ENCODE assay signal across 8 cellular contexts in the genomic region with DNA sequence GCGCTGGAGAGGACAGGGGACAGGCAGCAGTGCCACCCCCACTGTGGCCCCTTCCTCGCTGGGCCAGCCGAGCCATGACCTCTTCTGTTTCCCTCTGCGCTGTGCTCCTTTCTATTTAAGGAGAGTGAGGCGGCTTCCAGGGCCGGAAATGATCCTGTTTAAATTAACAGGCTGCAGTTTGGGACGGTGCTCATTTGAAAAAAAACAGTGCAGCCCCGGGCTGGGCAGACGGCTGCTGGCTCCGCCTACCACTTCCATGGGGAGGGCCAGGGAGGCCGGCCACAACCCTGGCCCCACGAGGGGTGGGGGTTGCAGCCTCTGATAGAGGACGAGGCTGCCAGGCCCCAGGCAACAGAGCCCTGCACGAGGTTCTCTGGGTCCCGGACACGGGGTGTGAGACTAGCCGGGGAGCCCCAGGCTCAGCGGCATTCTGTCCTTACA. TPM values are rescaled to one million over a fixed set of nuclear protein-coding genes. Genes with fewer than 3 reads are reported as not detected.
A peak's percentile ranks its signal among the peaks of the same experiment; 100 is the strongest.
DNase-seq lines count a peak whose midpoint lies in the region; TF ChIP-seq lines count a peak whose summit lies in the region.
"Not testable (repeated sequence)": the region's sequence is repeated elsewhere in the genome, so short reads cannot be mapped to it uniquely, and the experiment has no call there.

No MANE protein-coding gene starts in this region.

- not testable (repeated sequence) for H2AFZ ChIP-seq in SK-N-SH (ENCODE audit: low read depth)

- H3K79me2 ChIP-seq in SK-N-SH (ENCODE audit: insufficient read depth), result peaks cover 73% of the 10 kb centered on the region

- peak overlapping the region; percentile 90 for H3K27ac Mint-ChIP-seq in osteocyte (ENCODE audit: unreplicated experiment)

- H3F3A ChIP-seq in SK-N-SH (replicated peaks; ENCODE audit: insufficient read depth), result not testable (repeated sequence)

- DNase-seq in AG08395 (ENCODE audit: low spot score) (peak; percentile 4), HCEC 1CT (peak; percentile 41), SK-N-SH (peak; percentile 75), choroid plexus epithelial cell (ENCODE audit: low read depth) (peak; percentile 30), foreskin fibroblast (peak; percentile 45 to 73), kidney tubule cell (ENCODE audit: low spot score) (peak; percentile 49), suprapubic skin (ENCODE audit: low spot score in 2 of 2) (peak in 1 of 2 donors; percentile 71)
- not testable (repeated sequence) for DNase-seq in osteocyte (ENCODE audit: extremely low spot score, unreplicated experiment)

- peaks cover 46% of the 10 kb centered on the region for H3K4me1 Mint-ChIP-seq in osteocyte (ENCODE audit: unreplicated experiment)

- H3K9me2 ChIP-seq in SK-N-SH, result not testable (repeated sequence)

- not testable (repeated sequence) for TF ChIP-seq CTCF in SK-N-SH (IDR thresholded peaks at IDR 0.05); choroid plexus epithelial cell (conservative IDR thresholded peaks at IDR 0.05; ENCODE audit: low read depth, low read length); foreskin fibroblast (IDR thresholded peaks at IDR 0.05; ENCODE audit: low read depth, low read length); osteocyte (IDR thresholded peaks at IDR 0.05); suprapubic skin (IDR thresholded peaks at IDR 0.05)

- TF ChIP-seq RAD21 in SK-N-SH (IDR thresholded peaks at IDR 0.05; ENCODE audit: low read length), result not testable (repeated sequence)

- CTCF ChIA-PET in SK-N-SH (lab: Yijun Ruan, JAX), result not testable (repeated sequence)

- H3K4me3 Mint-ChIP-seq in osteocyte (ENCODE audit: unreplicated experiment), result peak overlapping the region; percentile 55

- TF ChIP-seq POLR2A in suprapubic skin (IDR thresholded peaks at IDR 0.05), result not testable (repeated sequence)

- H3K4me2 ChIP-seq in SK-N-SH, result peak overlapping the region; percentile 78

- TF ChIP-seq EP300 in SK-N-SH (IDR thresholded peaks at IDR 0.05; ENCODE audit: borderline replicate concordance in 1 of 2, low read depth in 1 of 2, low read length in 1 of 2), result peak in 1 of 2 experiments; percentile 20; a peak in 1 of 4 replicates
- not testable (repeated sequence) for TF ChIP-seq EP300 in suprapubic skin (IDR thresholded peaks at IDR 0.05)

- H3K27me3 Mint-ChIP-seq in osteocyte (ENCODE audit: unreplicated experiment), result not testable (repeated sequence)

- H3K9me3 ChIP-seq in SK-N-SH, suprapubic skin: not testable (repeated sequence)

- H4K20me1 ChIP-seq in SK-N-SH (ENCODE audit: insufficient read depth), result peaks cover 26% of the 10 kb centered on the region; the same call in 1 of the 2 replicates

- H3K27ac ChIP-seq in SK-N-SH (ENCODE audit: low read depth in 2 of 2, low read length in 1 of 2) (peak overlapping the region; percentile 39 to 96), suprapubic skin (peak overlapping the region; percentile 78)

- not testable (repeated sequence) for H3K9me3 Mint-ChIP-seq in osteocyte (ENCODE audit: unreplicated experiment)

- POLR2A ChIA-PET in SK-N-SH (lab: Yijun Ruan, JAX), result not testable (repeated sequence)

- H3K4me1 ChIP-seq in SK-N-SH (ENCODE audit: control insufficient read depth in 1 of 2, insufficient read depth in 2 of 2, low read depth in 1 of 2, low read length in 1 of 2), result peaks cover 25 to 65% of the 10 kb centered on the region in 2 experiments; a peak in 2 of 4 replicates
- H3K4me1 ChIP-seq in suprapubic skin, result peaks cover 84% of the 10 kb centered on the region

- H3K27me3 ChIP-seq in SK-N-SH (ENCODE audit: insufficient read depth); suprapubic skin: not testable (repeated sequence)

- WGBS in SK-N-SH (ENCODE audit: low lambda C conversion rate), result 19% methylated on average over 10 of the region's 18 CpGs
- no CpG with 5 or more reads among the region's 18 CpGs for WGBS in suprapubic skin

- H3K36me3 ChIP-seq in SK-N-SH (replicated peaks in 1 of 2; ENCODE audit: control insufficient read depth in 1 of 2, insufficient read depth in 2 of 2, low read length in 1 of 2); suprapubic skin: not testable (repeated sequence)

- H3K9ac ChIP-seq in SK-N-SH, result peak overlapping the region; percentile 54; the same call in 1 of the 2 replicates

- H3K4me3 ChIP-seq in SK-N-SH (ENCODE audit: low read depth in 2 of 2, low read length in 1 of 2), result not testable (repeated sequence)
- H3K4me3 ChIP-seq in choroid plexus epithelial cell (ENCODE audit: low read depth, low read length), result peak overlapping the region; percentile 17
- H3K4me3 ChIP-seq in foreskin fibroblast (ENCODE audit: low read depth in 1 of 2, low read length in 2 of 2), result peak overlapping the region in 1 of 2 donors; percentile 3
- peak overlapping the region; percentile 31 for H3K4me3 ChIP-seq in suprapubic skin

- H3K36me3 Mint-ChIP-seq in osteocyte (ENCODE audit: unreplicated experiment), result not testable (repeated sequence)

TF ChIP-seq in SK-N-SH, 30 proteins besides CTCF, POLR2A, EP300 and RAD21:
- TF ChIP-seq FOXM1 (IDR thresholded peaks at IDR 0.05; ENCODE audit: low read depth) (peak; percentile 99), RXRA (IDR thresholded peaks at IDR 0.05; ENCODE audit: borderline replicate concordance, low read depth) (peak; percentile 42; the same call in 1 of the 2 replicates), MXI1 (IDR thresholded peaks at IDR 0.05; ENCODE audit: low read depth, low read length) (peak; percentile 52; the same call in 1 of the 2 replicates), NFIC (IDR thresholded peaks at IDR 0.05; ENCODE audit: borderline replicate concordance) (0 out of 2 replicates have a peak, but pooled peaks have one; percentile 13), CHD2 (IDR thresholded peaks at IDR 0.05; ENCODE audit: low read length, partially characterized antibody) (peak; percentile 35)
- TF ChIP-seq, protein P1, sequence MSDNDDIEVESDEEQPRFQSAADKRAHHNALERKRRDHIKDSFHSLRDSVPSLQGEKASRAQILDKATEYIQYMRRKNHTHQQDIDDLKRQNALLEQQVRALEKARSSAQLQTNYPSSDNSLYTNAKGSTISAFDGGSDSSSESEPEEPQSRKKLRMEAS (IDR thresholded peaks at IDR 0.05; ENCODE audit: low read depth), result peak; percentile 43

RNA-seq across cellular contexts. Expression of a gene that starts 50.1 kb away (rescaled TPM):
- 21.3 and 32.8 TPM in 2 replicates for polyA plus RNA-seq in SK-N-SH (2012; rRNA removed)
- 33.8 and 34.0 TPM in 2 replicates for polyA plus RNA-seq in SK-N-SH (2012; cell fraction: cytosol; rRNA removed)
- 14.2 and 34.2 TPM in 2 replicates for polyA plus RNA-seq in SK-N-SH (2012; cell fraction: nucleus; rRNA removed)
- total RNA-seq in osteocyte, result 23.8 and 24.2 TPM in 2 replicates
- total RNA-seq in suprapubic skin, result 10 to 100 TPM; 20.0 to 30.1 (median 23.5) TPM
